ENCODE assay signal across 20 cellular contexts in the genomic region with DNA sequence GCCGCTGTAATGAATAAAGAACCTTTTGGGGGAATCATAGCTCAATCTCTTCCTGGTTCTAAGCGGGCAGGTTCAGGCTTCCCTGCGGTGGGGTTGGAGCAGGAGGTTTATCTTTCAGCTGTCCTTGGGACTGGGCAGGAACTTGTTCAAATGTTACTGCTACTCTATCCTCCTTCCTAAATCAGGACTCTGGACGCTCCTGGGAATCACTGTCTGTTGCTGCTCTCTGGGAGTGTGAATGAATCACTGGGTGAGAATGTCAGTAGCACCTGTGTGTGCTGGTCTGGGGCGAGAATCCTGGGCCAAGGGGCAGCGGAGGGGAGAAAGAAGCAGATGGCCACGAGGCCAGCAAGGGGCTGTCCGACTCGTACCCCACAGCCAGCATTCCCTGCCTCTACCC.
DNase-seq lines count a peak whose midpoint lies in the region; ATAC-seq and TF ChIP-seq lines count a peak whose summit lies in the region.
"Had no signal": no experiment of that assay in that cellular context is flagged by ENCODE, and none has a peak within 500 bp of the region (broad histone marks: within the 10 kb centered on the region; RNA-seq: fewer than 3 reads in every experiment).

No MANE protein-coding gene starts in this region.

- CTCF ChIA-PET in RWPE1 (lab: Yijun Ruan, JAX): interaction anchor here (4.0 kb wide), 1 partner anchor 141 kb away, joined by 37 read pairs; no protein-coding TSS in a partner anchor

- no peak overlapping the region for H3K4me3 Mint-ChIP-seq in osteocyte (ENCODE audit: unreplicated experiment)
- H3K4me3 Mint-ChIP-seq: activated CD4-positive, alpha-beta T cell treated with anti-CD3 and anti-CD28 coated beads, Interleukin-2, amount 10 ng/mL, durations not matched to agents 24 days and 14 days; CD4-positive, CD25-positive, alpha-beta regulatory T cell; naive thymus-derived CD8-positive, alpha-beta T cell had no signal

- H3K27ac ChIP-seq in RWPE1 (peak overlapping the region; percentile 97), esophagus squamous epithelium (peak overlapping the region in 3 of 4 donors; percentile 22 to 79 (median 48))
- H3K27ac ChIP-seq: heart right ventricle, HL-60, prostate gland, testis had no signal

- TF ChIP-seq CTCF in RWPE1 (conservative IDR thresholded peaks at IDR 0.05; ENCODE audit: low read depth): no peak
- no peak for TF ChIP-seq CTCF in esophagus squamous epithelium (IDR thresholded peaks at IDR 0.05)
- no peak for TF ChIP-seq CTCF in osteocyte (IDR thresholded peaks at IDR 0.05)

- no peaks in the 10 kb centered on the region for H3K9me3 Mint-ChIP-seq in osteocyte (ENCODE audit: unreplicated experiment)
- H3K9me3 Mint-ChIP-seq: activated CD4-positive, alpha-beta T cell treated with anti-CD3 and anti-CD28 coated beads, Interleukin-2, amount 10 ng/mL, durations not matched to agents 24 days and 14 days; CD4-positive, CD25-positive, alpha-beta regulatory T cell; naive thymus-derived CD8-positive, alpha-beta T cell had no signal

- peak; percentile 22 for DNase-seq in EL
- peak; percentile 72 for DNase-seq in RWPE1 (ENCODE audit: low spot score)
- DNase-seq in esophagus squamous epithelium (lab: John Stamatoyannopoulos, UW): no peak
- no peak for DNase-seq in osteocyte (ENCODE audit: extremely low spot score, unreplicated experiment)
- no peak for DNase-seq in stimulated activated CD4-positive, alpha-beta T cell treated with anti-CD3 and anti-CD28 coated beads, Interleukin-4, amount 100 ng/mL, for 1 hour
- DNase-seq in activated CD8-positive, alpha-beta memory T cell treated with anti-CD3 and anti-CD28 coated beads for 24 hours: no peak
- DNase-seq: activated CD4-positive, alpha-beta T cell treated with anti-CD3 and anti-CD28 coated beads, Interleukin-2, amount 10 ng/mL, durations not matched to agents 24 days and 14 days; CD4-positive, CD25-positive, alpha-beta regulatory T cell; central memory CD4-positive, alpha-beta T cell; effector CD8-positive, alpha-beta T cell; heart right ventricle; naive thymus-derived CD8-positive, alpha-beta T cell; NCI-H187 treated with DMSO at 0.1 percent for 48 hours; NCI-H345; testis had no signal

- no peaks in the 10 kb centered on the region for H3K27me3 Mint-ChIP-seq in osteocyte (ENCODE audit: unreplicated experiment)

- POLR2A ChIA-PET in RWPE1 (lab: Yijun Ruan, JAX; ENCODE audit: low non-redundant PET): no interaction called here

- H3K9me3 ChIP-seq in esophagus squamous epithelium: no peaks in the 10 kb centered on the region
- H3K9me3 ChIP-seq: heart right ventricle, prostate gland, testis had no signal

- ATAC-seq in HG02870 (IDR thresholded peaks at IDR 0.05; ENCODE audit: unreplicated experiment) (no peak), GM21526 (IDR thresholded peaks at IDR 0.05; ENCODE audit: low FRiP score, unreplicated experiment) (no peak)
- ATAC-seq: heart right ventricle; naive thymus-derived CD8-positive, alpha-beta T cell had no signal

- H3K27me3 ChIP-seq in esophagus squamous epithelium: peaks cover 0 to 14% (median 0%) of the 10 kb centered on the region in 4 donors
- H3K27me3 ChIP-seq: testis had no signal

- H3K27ac Mint-ChIP-seq in osteocyte (ENCODE audit: unreplicated experiment): peak overlapping the region; percentile 50
- H3K27ac Mint-ChIP-seq: activated CD4-positive, alpha-beta T cell treated with anti-CD3 and anti-CD28 coated beads, Interleukin-2, amount 10 ng/mL, durations not matched to agents 24 days and 14 days; naive thymus-derived CD8-positive, alpha-beta T cell had no signal

- H3K4me1 Mint-ChIP-seq in osteocyte (ENCODE audit: unreplicated experiment): peaks cover 50% of the 10 kb centered on the region
- H3K4me1 Mint-ChIP-seq: CD4-positive, CD25-positive, alpha-beta regulatory T cell had no signal

- intact Hi-C loops in esophagus squamous epithelium (cut with DNase I): no loop called here

- WGBS in esophagus squamous epithelium, 2 donors: 79 to 80% methylated on average over 2 to 3 of the region's 9 CpGs

- no peak for TF ChIP-seq POLR2A in esophagus squamous epithelium (IDR thresholded peaks at IDR 0.05)

- H3K4me3 ChIP-seq in esophagus squamous epithelium: no peak overlapping the region
- H3K4me3 ChIP-seq: heart right ventricle, lung, prostate gland, testis had no signal

- peaks cover 0 to 18% (median 11%) of the 10 kb centered on the region in 3 donors for H3K4me1 ChIP-seq in esophagus squamous epithelium
- H3K4me1 ChIP-seq: prostate gland, testis had no signal

- H3K36me3 Mint-ChIP-seq in osteocyte (ENCODE audit: unreplicated experiment): no peaks in the 10 kb centered on the region
- H3K36me3 Mint-ChIP-seq: CD4-positive, CD25-positive, alpha-beta regulatory T cell; naive thymus-derived CD8-positive, alpha-beta T cell had no signal

- no peaks in the 10 kb centered on the region for H3K36me3 ChIP-seq in esophagus squamous epithelium
- H3K36me3 ChIP-seq: heart right ventricle, prostate gland had no signal

Comparison
In these comparisons a context has a peak if more than half of its experiments do, and no peak if none do; other contexts are left out.
1. DNase-seq: peak in EL (single experiment) and RWPE1 (single experiment); none in esophagus squamous epithelium (single experiment), osteocyte (single experiment), stimulated activated CD4-positive, alpha-beta T cell treated with anti-CD3 and anti-CD28 coated beads, Interleukin-4, amount 100 ng/mL, for 1 hour (single experiment) and activated CD8-positive, alpha-beta memory T cell treated with anti-CD3 and anti-CD28 coated beads for 24 hours (single experiment).